27 cellular contexts compared by ENCODE assay signal in genomic region chr22:22404598-22405284, GRCh38.
A peak's percentile ranks its signal among the peaks of the same experiment; 100 is the strongest.
DNase-seq lines count a peak whose midpoint lies in the region; ATAC-seq and TF ChIP-seq lines count a peak whose summit lies in the region.
"Had no signal": no experiment of that assay in that cellular context is flagged by ENCODE, and none has a peak within 500 bp of the region (broad histone marks: within the 10 kb centered on the region; RNA-seq: fewer than 3 reads in every experiment).

No MANE protein-coding gene starts in this region.

- no peaks in the 10 kb centered on the region for H3K9me3 Mint-ChIP-seq in activated B cell treated with CpG ODN at 0.5 μM for 24 hours
- H3K9me3 Mint-ChIP-seq: activated naive CD8-positive, alpha-beta T cell treated with anti-CD3 and anti-CD28 coated beads for 36 hours; T-helper 2 cell treated with Interferon-gamma antibody and Interleukin-4, amounts not matched to agents 5 μg/mL and 100 μg/mL, for 36 hours had no signal

- peaks cover 24% of the 10 kb centered on the region for H3F3A ChIP-seq in DOHH2 (ENCODE audit: control insufficient read depth, insufficient read depth)

- CTCF ChIA-PET in activated B cell treated with CpG ODN at 0.5 μM for 24 hours (lab: Charles Lee): interaction anchor here (0.8 to 1.4 kb wide), 7 partner anchors 17 to 197 kb away, joined by 3 to 5 read pairs (median 4); no protein-coding TSS in a partner anchor

- H3K14ac ChIP-seq in neuronal stem cell (ENCODE audit: low read length): no peak overlapping the region

- no peaks in the 10 kb centered on the region for H3K36me3 ChIP-seq in DOHH2 (ENCODE audit: control insufficient read depth, low read length)
- no peaks in the 10 kb centered on the region for H3K36me3 ChIP-seq in Karpas-422 (ENCODE audit: insufficient read depth, low read length)
- H3K36me3 ChIP-seq in neuronal stem cell (replicated peaks in 1 of 2; ENCODE audit: control insufficient read depth in 2 of 2, insufficient read depth in 2 of 2, low read length in 2 of 2): no peaks in the 10 kb centered on the region
- H3K36me3 ChIP-seq in suprapubic skin: no peaks in the 10 kb centered on the region
- H3K36me3 ChIP-seq: ascending aorta, neutrophil, uterus, WERI-Rb-1 had no signal

- no peak overlapping the region for H2BK120ac ChIP-seq in neuronal stem cell (ENCODE audit: low read depth, low read length)

- H3K9me2 ChIP-seq in DOHH2 (replicated peaks; ENCODE audit: control insufficient read depth, low read length) (no peaks in the 10 kb centered on the region), Karpas-422 (replicated peaks; ENCODE audit: insufficient read depth, low read length) (no peaks in the 10 kb centered on the region)

- H3K9ac ChIP-seq in Karpas-422 (ENCODE audit: low read length): peak overlapping the region; percentile 34
- no peak overlapping the region for H3K9ac ChIP-seq in neuronal stem cell (ENCODE audit: low read depth, low read length, poor library complexity)
- H3K9ac ChIP-seq: GM23248 had no signal

- H2BK15ac ChIP-seq in neuronal stem cell (ENCODE audit: low read length): no peak overlapping the region

- POLR2A ChIA-PET in activated B cell treated with CpG ODN at 0.5 μM for 24 hours (lab: Charles Lee): interaction anchor here (1.0 to 1.1 kb wide), 2 partner anchors 10 to 18 kb away, joined by 4 to 8 read pairs; no protein-coding TSS in a partner anchor

- no peak overlapping the region for H2BK5ac ChIP-seq in neuronal stem cell (ENCODE audit: low read length)

- DNase-seq in Karpas-422 (peak; percentile 54), activated B cell treated with CpG ODN at 0.5 μM for 24 hours (peak; percentile 36), neuronal stem cell (ENCODE audit: low spot score) (no peak), suprapubic skin (ENCODE audit: low spot score in 2 of 2) (no peak), DMS53 treated with DMSO at 0.1 percent for 48 hours (lab: John Stamatoyannopoulos, UW; ENCODE audit: unreplicated experiment) (no peak), SHP77 (lab: John Stamatoyannopoulos, UW) (no peak)
- no peak for DNase-seq in stimulated activated CD4-positive, alpha-beta T cell treated with anti-CD3 and anti-CD28 coated beads, Interleukin-4, amount 100 ng/mL, for 1 hour
- DNase-seq: activated CD4-positive, alpha-beta T cell treated with anti-CD3 and anti-CD28 coated beads, Interleukin-2, amount 50 U/mL, for 4 hours; activated naive CD8-positive, alpha-beta T cell treated with anti-CD3 and anti-CD28 coated beads for 36 hours; Calu3; cortex of kidney; glutamatergic neuron; GM23248; NCI-H1417 treated with DMSO at 0.1 percent for 48 hours; NCI-H510A; stimulated activated CD4-positive, alpha-beta T cell treated with anti-CD3 and anti-CD28 coated beads, Interleukin-1b, Interleukin-23, amount 100 ng/mL, for 48 hours; substantia nigra; uterus; WERI-Rb-1 had no signal

- H3K79me2 ChIP-seq in DOHH2 (ENCODE audit: control insufficient read depth, low read length): no peaks in the 10 kb centered on the region
- no peaks in the 10 kb centered on the region for H3K79me2 ChIP-seq in Karpas-422 (ENCODE audit: low read length)

- H4K8ac ChIP-seq in neuronal stem cell (ENCODE audit: low read depth, low read length): peak overlapping the region; percentile 48

- no peaks in the 10 kb centered on the region for H4K20me1 ChIP-seq in DOHH2 (ENCODE audit: control insufficient read depth, insufficient read depth, low read depth, low read length)
- H4K20me1 ChIP-seq in Karpas-422 (ENCODE audit: insufficient read depth, low read depth, low read length): no peaks in the 10 kb centered on the region

- no peaks in the 10 kb centered on the region for H3K36me3 Mint-ChIP-seq in activated B cell treated with CpG ODN at 0.5 μM for 24 hours (ENCODE audit: low read depth)
- H3K36me3 Mint-ChIP-seq: activated naive CD8-positive, alpha-beta T cell treated with anti-CD3 and anti-CD28 coated beads for 36 hours had no signal

- no CpG with 5 or more reads among the region's 8 CpGs for WGBS in neuronal stem cell (ENCODE audit: extremely low coverage in 2 of 2, insufficient read length in 2 of 2, insufficient replicate concordance in 1 of 2), 2 donors
- 85% methylated on average over 7 of the region's 8 CpGs for WGBS in suprapubic skin

- H3K27ac Mint-ChIP-seq in activated B cell treated with CpG ODN at 0.5 μM for 24 hours: peak overlapping the region; percentile 76
- H3K27ac Mint-ChIP-seq: activated naive CD8-positive, alpha-beta T cell treated with anti-CD3 and anti-CD28 coated beads for 36 hours; T-helper 2 cell treated with Interferon-gamma antibody and Interleukin-4, amounts not matched to agents 5 μg/mL and 100 μg/mL, for 36 hours had no signal

- no peaks in the 10 kb centered on the region for H3K27me3 ChIP-seq in DOHH2 (ENCODE audit: control insufficient read depth, low read length)
- H3K27me3 ChIP-seq in Karpas-422 (ENCODE audit: low read length): no peaks in the 10 kb centered on the region
- H3K27me3 ChIP-seq in neuronal stem cell (ENCODE audit: control insufficient read depth in 3 of 3, insufficient read depth in 3 of 3, low read depth in 1 of 3, low read length in 3 of 3): peaks cover 0 to 26% (median 9%) of the 10 kb centered on the region in 3 experiments
- H3K27me3 ChIP-seq in suprapubic skin: peaks cover 22% of the 10 kb centered on the region
- H3K27me3 ChIP-seq: ascending aorta, neutrophil, uterus had no signal

- no peak overlapping the region for H2BK12ac ChIP-seq in neuronal stem cell (ENCODE audit: low read length)

- TF ChIP-seq CTCF in DOHH2 (IDR thresholded peaks at IDR 0.05; ENCODE audit: low read depth, low read length, poor library complexity, severe bottlenecking) (no peak), activated B cell treated with CpG ODN at 0.5 μM for 24 hours (IDR thresholded peaks at IDR 0.05) (no peak), suprapubic skin (IDR thresholded peaks at IDR 0.05) (no peak)

- H3K23ac ChIP-seq in neuronal stem cell (ENCODE audit: low read depth, low read length, poor library complexity): peak overlapping the region; percentile 74

- peak; percentile 76 for ATAC-seq in activated B cell treated with CpG ODN at 0.5 μM for 24 hours (ENCODE audit: low read depth)
- ATAC-seq: SK-N-SH treated with all-trans-retinoic acid at 6 μM for 48 hours had no signal

- H2AK5ac ChIP-seq in neuronal stem cell (ENCODE audit: low read depth, low read length): no peak overlapping the region

- H3K27ac ChIP-seq in DOHH2 (ENCODE audit: low read depth, low read length): peak overlapping the region; percentile 79
- H3K27ac ChIP-seq in Karpas-422 (ENCODE audit: low read length): peak overlapping the region; percentile 12; the same call in 1 of the 2 replicates
- H3K27ac ChIP-seq in neuronal stem cell (replicated peaks; ENCODE audit: low read length): no peak overlapping the region
- H3K27ac ChIP-seq in suprapubic skin: no peak overlapping the region
- H3K27ac ChIP-seq: ascending aorta, C4-2B, GM23248, neutrophil, RWPE1, uterus, WERI-Rb-1 had no signal

- TF ChIP-seq POLR2A in suprapubic skin (IDR thresholded peaks at IDR 0.05): no peak

- peak overlapping the region; percentile 71 for H3K4me2 ChIP-seq in DOHH2 (ENCODE audit: low read length)
- peak overlapping the region; percentile 27 for H3K4me2 ChIP-seq in Karpas-422 (ENCODE audit: low read depth, low read length, poor library complexity, severe bottlenecking)
- no peak overlapping the region for H3K4me2 ChIP-seq in neuronal stem cell (ENCODE audit: insufficient read depth, low read length, poor library complexity, severe bottlenecking)

- intact Hi-C loops in activated B cell treated with CpG ODN at 0.5 μM for 24 hours (cut with micrococcal nuclease): loop anchor here (5.0 kb wide), 1 partner anchor 37 kb away; no protein-coding TSS in a partner anchor

- no peaks in the 10 kb centered on the region for H3K27me3 Mint-ChIP-seq in activated B cell treated with CpG ODN at 0.5 μM for 24 hours

- peaks cover 100% of the 10 kb centered on the region for H3K4me1 ChIP-seq in DOHH2 (ENCODE audit: control insufficient read depth, low read length)
- H3K4me1 ChIP-seq in Karpas-422 (ENCODE audit: low read length): peaks cover 42% of the 10 kb centered on the region
- H3K4me1 ChIP-seq in neuronal stem cell (ENCODE audit: control insufficient read depth in 2 of 2, insufficient read depth in 1 of 2, low read depth in 1 of 2, low read length in 2 of 2): no peaks in the 10 kb centered on the region
- H3K4me1 ChIP-seq in suprapubic skin: no peaks in the 10 kb centered on the region
- H3K4me1 ChIP-seq: ascending aorta, uterus had no signal

- no peaks in the 10 kb centered on the region for H3K79me1 ChIP-seq in neuronal stem cell (ENCODE audit: low read depth, low read length)

- no peak overlapping the region for H3K4ac ChIP-seq in neuronal stem cell (ENCODE audit: low read length)

- H3K4me3 ChIP-seq in DOHH2 (ENCODE audit: low read length): peak overlapping the region; percentile 61
- H3K4me3 ChIP-seq in Karpas-422 (ENCODE audit: low read length): peak overlapping the region; percentile 11; the same call in 1 of the 2 replicates
- H3K4me3 ChIP-seq in neuronal stem cell (ENCODE audit: low read length in 2 of 2): no peak overlapping the region
- no peak overlapping the region for H3K4me3 ChIP-seq in suprapubic skin
- H3K4me3 ChIP-seq: ascending aorta, GM23248, lung, uterus had no signal

- no peak overlapping the region for H2AFZ ChIP-seq in Karpas-422 (ENCODE audit: low read length)
- no peak overlapping the region for H2AFZ ChIP-seq in neuronal stem cell (ENCODE audit: low read length)
- H2AFZ ChIP-seq: GM23248 had no signal

- no peak for TF ChIP-seq EP300 in suprapubic skin (IDR thresholded peaks at IDR 0.05)

- H3K9me3 ChIP-seq in DOHH2 (ENCODE audit: control insufficient read depth, insufficient read depth, low read length): no peaks in the 10 kb centered on the region
- no peaks in the 10 kb centered on the region for H3K9me3 ChIP-seq in Karpas-422 (ENCODE audit: low read length)
- H3K9me3 ChIP-seq in neuronal stem cell (replicated peaks in 1 of 2; ENCODE audit: control insufficient read depth in 2 of 2, insufficient read depth in 1 of 2, low read depth in 1 of 2, low read length in 2 of 2): no peaks in the 10 kb centered on the region
- H3K9me3 ChIP-seq in suprapubic skin: no peaks in the 10 kb centered on the region
- H3K9me3 ChIP-seq: ascending aorta, neutrophil, uterus had no signal

- H3K18ac ChIP-seq in neuronal stem cell (ENCODE audit: low read length): no peak overlapping the region

- H3K4me3 Mint-ChIP-seq in activated B cell treated with CpG ODN at 0.5 μM for 24 hours: peak overlapping the region; percentile 35
- H3K4me3 Mint-ChIP-seq: activated naive CD8-positive, alpha-beta T cell treated with anti-CD3 and anti-CD28 coated beads for 36 hours; T-helper 2 cell treated with Interferon-gamma antibody and Interleukin-4, amounts not matched to agents 5 μg/mL and 100 μg/mL, for 36 hours had no signal

- H3K4me1 Mint-ChIP-seq in activated B cell treated with CpG ODN at 0.5 μM for 24 hours: peaks cover 68% of the 10 kb centered on the region
- H3K4me1 Mint-ChIP-seq: activated naive CD8-positive, alpha-beta T cell treated with anti-CD3 and anti-CD28 coated beads for 36 hours had no signal

- no peak overlapping the region for H4K91ac ChIP-seq in neuronal stem cell (ENCODE audit: low read depth, low read length, poor library complexity)

Comparison
In these comparisons a context has a peak if more than half of its experiments do, and no peak if none do; other contexts are left out.
1. H3K27ac ChIP-seq: peak in DOHH2 (single experiment) and Karpas-422 (single experiment); none in neuronal stem cell (single experiment) and suprapubic skin (single experiment).
2. H3K4me3 ChIP-seq: peak in DOHH2 (single experiment) and Karpas-422 (single experiment); none in neuronal stem cell (0 of 2) and suprapubic skin (single experiment).
3. DNase-seq: peak in Karpas-422 (single experiment) and activated B cell treated with CpG ODN at 0.5 μM for 24 hours (single experiment); none in neuronal stem cell (single experiment), suprapubic skin (0 of 2), DMS53 treated with DMSO at 0.1 percent for 48 hours (single experiment), stimulated activated CD4-positive, alpha-beta T cell treated with anti-CD3 and anti-CD28 coated beads, Interleukin-4, amount 100 ng/mL, for 1 hour (single experiment) and SHP77 (0 of 2).